Comparison of ENCODE assay signal across 14 cellular contexts in genomic region chr11:102288745-102289083, GRCh38. TPM values are rescaled to one million over a fixed set of nuclear protein-coding genes. Genes with fewer than 3 reads are reported as not detected.
DNase-seq lines count a peak whose midpoint lies in the region; ATAC-seq, FAIRE-seq and TF ChIP-seq lines count a peak whose summit lies in the region.
"Had no signal": no experiment of that assay in that cellular context is flagged by ENCODE, and none has a peak within 500 bp of the region (broad histone marks: within the 10 kb centered on the region; RNA-seq: fewer than 3 reads in every experiment).

No MANE protein-coding gene starts in this region.

- no peak for TF ChIP-seq CTCF in PC-3 (conservative IDR thresholded peaks at IDR 0.05; ENCODE audit: low read depth, low read length)
- no peak for TF ChIP-seq CTCF in uterus (IDR thresholded peaks at IDR 0.05)
- no peak for TF ChIP-seq CTCF in D721Med (IDR thresholded peaks at IDR 0.05; ENCODE audit: insufficient read depth, missing control alignments)

- H3K9me3 ChIP-seq in PC-3 (ENCODE audit: low read length) (no peaks in the 10 kb centered on the region), mucosa of stomach (ENCODE audit: control insufficient read depth, low read length) (no peaks in the 10 kb centered on the region), uterus (no peaks in the 10 kb centered on the region)
- H3K9me3 ChIP-seq: left ventricle myocardium inferior, thoracic aorta had no signal

- no peak for TF ChIP-seq POLR2A in uterus (IDR thresholded peaks at IDR 0.05)

- FAIRE-seq in D721Med (lab: Jason Lieb, UNC), result no peak

- H3K4me1 ChIP-seq in PC-3 (ENCODE audit: insufficient read depth, low read length), result peaks cover 45% of the 10 kb centered on the region
- peaks cover 20% of the 10 kb centered on the region for H3K4me1 ChIP-seq in mucosa of stomach (ENCODE audit: control insufficient read depth, insufficient read depth, low read length)
- peaks cover 0 to 9% of the 10 kb centered on the region in 2 donors for H3K4me1 ChIP-seq in uterus

- CTCF ChIA-PET in PC-3 (lab: Charles Lee), result interaction anchor here (0.6 kb wide), 1 partner anchor 192 kb away, joined by 4 read pairs; no protein-coding TSS in a partner anchor

- H3K4me3 ChIP-seq in PC-3 (ENCODE audit: low read length) (no peak overlapping the region), mucosa of stomach (ENCODE audit: low read length) (no peak overlapping the region), uterus (no peak overlapping the region)

- no TSS peak for BruUV-seq in PC-3 (replicated peaks; lab: Mats Ljungman, UMichigan)

- intact Hi-C loops in PC-3 (cut with micrococcal nuclease) (loop anchor here (1.0 to 5.0 kb wide), 5 partner anchors 53 to 426 kb away; no protein-coding TSS in a partner anchor), uterus (cut with DNase I; ENCODE audit: low total_unique reads) (no loop called here)

- no peak overlapping the region for H3K9ac ChIP-seq in PC-3 (ENCODE audit: low read length)
- peak overlapping the region; percentile 11 for H3K9ac ChIP-seq in mucosa of stomach (ENCODE audit: low read length)

- H3K9me3 Mint-ChIP-seq in activated T-cell treated with anti-CD3 and anti-CD28 coated beads, Interleukin-2, amount 50 U/mL, for 72 hours, result no peaks in the 10 kb centered on the region

- peak overlapping the region; percentile 21 for H3K27ac Mint-ChIP-seq in activated T-cell treated with anti-CD3 and anti-CD28 coated beads, Interleukin-2, amount 50 U/mL, for 72 hours

- H3K4me1 Mint-ChIP-seq in activated T-cell treated with anti-CD3 and anti-CD28 coated beads, Interleukin-2, amount 50 U/mL, for 72 hours (ENCODE audit: low read depth), result peaks cover 38% of the 10 kb centered on the region

- H3K79me2 ChIP-seq in PC-3 (ENCODE audit: low read length), result no peaks in the 10 kb centered on the region

- H3K36me3 Mint-ChIP-seq in activated T-cell treated with anti-CD3 and anti-CD28 coated beads, Interleukin-2, amount 50 U/mL, for 72 hours (ENCODE audit: insufficient read depth in 2 of 2), result no peaks in the 10 kb centered on the region

- H3K27me3 ChIP-seq in PC-3 (ENCODE audit: low read length) (no peaks in the 10 kb centered on the region), mucosa of stomach (ENCODE audit: control insufficient read depth, insufficient read depth, low read length) (no peaks in the 10 kb centered on the region), uterus (no peaks in the 10 kb centered on the region)

- no peak overlapping the region for H3K4me2 ChIP-seq in PC-3 (ENCODE audit: low read length)

- H2AFZ ChIP-seq in PC-3 (ENCODE audit: low read length), result peak overlapping the region; percentile 90

- no peak overlapping the region for H3K27ac ChIP-seq in PC-3 (ENCODE audit: low read length)
- peak overlapping the region; percentile 38 to 63 for H3K27ac ChIP-seq in uterus
- H3K27ac ChIP-seq: left ventricle myocardium inferior had no signal

- POLR2A ChIA-PET in PC-3 (lab: Charles Lee; ENCODE audit: unreplicated experiment), result interaction anchor here (0.5 kb wide), 1 partner anchor 17 kb away, joined by 3 read pairs; no protein-coding TSS in a partner anchor

- H3K36me3 ChIP-seq in PC-3 (ENCODE audit: low read depth, low read length) (no peaks in the 10 kb centered on the region), mucosa of stomach (ENCODE audit: control insufficient read depth, insufficient read depth, low read length) (no peaks in the 10 kb centered on the region), uterus (no peaks in the 10 kb centered on the region)
- H3K36me3 ChIP-seq: left ventricle myocardium inferior, thoracic aorta had no signal

- H3K27me3 Mint-ChIP-seq in activated T-cell treated with anti-CD3 and anti-CD28 coated beads, Interleukin-2, amount 50 U/mL, for 72 hours (ENCODE audit: low read depth), result no peaks in the 10 kb centered on the region

- H3K4me3 Mint-ChIP-seq in activated T-cell treated with anti-CD3 and anti-CD28 coated beads, Interleukin-2, amount 50 U/mL, for 72 hours, result peak overlapping the region; percentile 70 to 71

- H3K9me2 ChIP-seq in PC-3 (replicated peaks; ENCODE audit: low read length), result no peaks in the 10 kb centered on the region

- no peak for DNase-seq in activated T-cell treated with anti-CD3 and anti-CD28 coated beads, Interleukin-2, amount 50 U/mL, for 72 hours
- DNase-seq in activated T-cell treated with anti-CD3 and anti-CD28 coated beads, Interleukin-2, amount 50 U/mL, for 48 hours, result no peak
- no peak for DNase-seq in PC-3
- no peak for DNase-seq in uterus
- no peak for DNase-seq in GDM1 (lab: John Stamatoyannopoulos, UW)
- DNase-seq in T-helper 9 cell, result no peak
- no peak for DNase-seq in D721Med (ENCODE audit: insufficient read length, low spot score)
- DNase-seq: activated gamma-delta T cell; effector memory CD4-positive, alpha-beta T cell; glutamatergic neuron; left ventricle myocardium inferior; stimulated activated CD4-positive, alpha-beta T cell treated with anti-CD3 and anti-CD28 coated beads, Interleukin-4, amount 100 ng/mL, for 24 hours had no signal

- H3F3A ChIP-seq in PC-3 (ENCODE audit: low read length, unreplicated experiment), result no peaks in the 10 kb centered on the region

- ATAC-seq in activated T-cell treated with anti-CD3 and anti-CD28 coated beads, Interleukin-2, amount 50 U/mL, for 72 hours (replicated peaks in 1 of 2), result no peak
- ATAC-seq in PC-3, result no peak

- no peaks in the 10 kb centered on the region for H4K20me1 ChIP-seq in PC-3 (ENCODE audit: low read length)

RNA-seq across cellular contexts. Expression of gene BIRC3, which starts 28.6 kb away (rescaled TPM):
- total RNA-seq in activated T-cell treated with anti-CD3 and anti-CD28 coated beads, Interleukin-2, amount 50 U/mL, for 72 hours, result 100 to 1,000 TPM; 123 to 155 TPM
- total RNA-seq in PC-3 (2014; rRNA removed) (3.9 and 4.2 TPM in 2 replicates), uterus (100 to 1,000 TPM in 1 of 4 donors, 10 to 100 TPM in 1, 1 to 10 TPM in 2; 1.5 to 102 (median 8.7) TPM)

RNA-seq across cellular contexts. Expression of gene BIRC2, which starts 58.3 kb away (rescaled TPM):
- total RNA-seq in activated T-cell treated with anti-CD3 and anti-CD28 coated beads, Interleukin-2, amount 50 U/mL, for 72 hours, result 10 to 100 TPM; 38.3 to 44.4 TPM
- 36.1 and 42.6 TPM in 2 replicates for total RNA-seq in PC-3 (2014; rRNA removed)
- 100 to 1,000 TPM in 1 of 4 donors, 10 to 100 TPM in 3; 40.1 to 106 (median 53.5) TPM for total RNA-seq in uterus
